ENCODE assay signal across 1 cellular context in the genomic region with DNA sequence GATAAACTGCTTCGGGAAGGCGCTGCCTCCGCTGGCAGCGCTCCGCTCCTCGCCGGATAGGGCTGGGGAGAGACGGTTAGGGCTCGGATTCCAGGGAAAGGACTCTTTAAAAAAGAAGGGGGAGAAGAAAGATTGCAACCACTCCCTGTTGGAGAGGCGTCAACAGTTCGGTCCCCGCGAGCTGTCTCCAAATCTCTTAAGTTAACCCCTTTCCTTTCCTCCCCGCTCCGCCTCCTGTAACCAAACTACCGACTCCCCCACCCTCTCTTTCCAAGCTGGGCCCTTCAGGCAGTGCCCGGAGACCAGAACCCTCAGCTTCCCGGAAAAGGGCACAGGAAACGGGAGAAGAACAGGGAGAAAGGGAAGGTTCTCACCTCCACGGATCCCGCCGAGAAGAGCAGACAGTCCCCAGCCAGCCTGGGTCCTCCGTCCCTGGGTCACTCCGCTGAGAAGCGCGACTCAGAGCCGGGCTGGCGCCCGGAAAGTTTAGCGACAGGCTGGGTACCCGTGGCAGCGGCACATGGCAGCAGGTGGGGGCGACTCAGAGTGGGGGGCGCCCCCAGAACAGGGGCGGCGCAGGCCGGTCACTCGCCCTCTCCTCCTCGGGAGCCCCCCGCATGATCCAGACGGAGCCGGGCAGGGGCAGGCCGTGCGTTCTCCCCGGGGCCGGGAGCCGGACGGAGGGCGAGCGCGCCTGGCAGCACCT.
TF ChIP-seq lines count a peak whose summit lies in the region.

No MANE protein-coding gene starts in this region.

TF ChIP-seq in HepG2, 621 proteins besides CTCF, POLR2A, EP300 and RAD21 (continued from another document):
- TF ChIP-seq NR0B2 (CRISPR knock-in tag; IDR thresholded peaks at IDR 0.05) = peak; percentile 8; the same call in 1 of the 2 replicates
- TF ChIP-seq, protein P1, sequence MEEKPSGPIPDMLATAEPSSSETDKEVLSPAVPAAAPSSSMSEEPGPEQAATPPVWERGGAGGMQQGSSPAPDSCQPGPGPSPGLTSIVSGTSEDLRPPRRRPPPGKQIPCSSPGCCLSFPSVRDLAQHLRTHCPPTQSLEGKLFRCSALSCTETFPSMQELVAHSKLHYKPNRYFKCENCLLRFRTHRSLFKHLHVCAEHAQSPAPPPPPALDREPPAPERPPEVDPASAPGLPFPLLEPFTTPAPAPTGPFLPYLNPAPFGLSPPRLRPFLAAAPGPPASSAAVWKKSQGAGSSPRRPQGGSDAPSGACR (CRISPR knock-in tag; IDR thresholded peaks at IDR 0.05) = no peak; the same call in 1 of the 2 replicates
- TF ChIP-seq SNAPC4 (CRISPR knock-in tag; IDR thresholded peaks at IDR 0.05) = peak; percentile 70; the same call in 1 of the 2 replicates
- 0 out of 2 replicates have a peak, but pooled peaks have one; percentile 16 for TF ChIP-seq ZNF558 (CRISPR knock-in tag; IDR thresholded peaks at IDR 0.05; ENCODE audit: borderline replicate concordance)
- 0 out of 2 replicates have a peak, but pooled peaks have one; percentile 10 for TF ChIP-seq ZNF543 (CRISPR knock-in tag; IDR thresholded peaks at IDR 0.05)
- 0 out of 2 replicates have a peak, but pooled peaks have one; percentile 9 for TF ChIP-seq ZNF263 (CRISPR knock-in tag; IDR thresholded peaks at IDR 0.05)
- TF ChIP-seq ZNF580 (CRISPR knock-in tag; IDR thresholded peaks at IDR 0.05; ENCODE audit: borderline replicate concordance, low read depth) = no peak
- TF ChIP-seq ZBTB42 (CRISPR knock-in tag; IDR thresholded peaks at IDR 0.05) = 0 out of 2 replicates have a peak, but pooled peaks have one; percentile 24
- TF ChIP-seq RELA (CRISPR knock-in tag; IDR thresholded peaks at IDR 0.05) = no peak
- TF ChIP-seq ZNF691 (CRISPR knock-in tag; IDR thresholded peaks at IDR 0.05; ENCODE audit: borderline replicate concordance, low read depth) = no peak
- TF ChIP-seq ZNF652 (CRISPR knock-in tag; IDR thresholded peaks at IDR 0.05; ENCODE audit: borderline replicate concordance, low read depth) = peak; percentile 38; the same call in 1 of the 2 replicates
- TF ChIP-seq RBM22 (optimal IDR thresholded peaks at IDR 0.05; ENCODE audit: low read length) = no peak
- TF ChIP-seq ZNF33A (CRISPR knock-in tag; IDR thresholded peaks at IDR 0.05; ENCODE audit: borderline replicate concordance) = no peak
- TF ChIP-seq HNRNPL (IDR thresholded peaks at IDR 0.05; ENCODE audit: low read depth, low read length) = no peak
- 0 out of 2 replicates have a peak, but pooled peaks have one; percentile 88 for TF ChIP-seq ZNF160 (CRISPR knock-in tag; IDR thresholded peaks at IDR 0.05)
- TF ChIP-seq ZNF576 (CRISPR knock-in tag; IDR thresholded peaks at IDR 0.05) = 0 out of 2 replicates have a peak, but pooled peaks have one; percentile 71
- TF ChIP-seq PHF21A (CRISPR knock-in tag; IDR thresholded peaks at IDR 0.05) = peak; percentile 8; the same call in 1 of the 2 replicates
- 0 out of 2 replicates have a peak, but pooled peaks have one; percentile 8 for TF ChIP-seq HOXA5 (CRISPR knock-in tag; IDR thresholded peaks at IDR 0.05)
- peak; percentile 39; the same call in 1 of the 2 replicates for TF ChIP-seq ZNF879 (CRISPR knock-in tag; IDR thresholded peaks at IDR 0.05)
- TF ChIP-seq ZNF20 (CRISPR knock-in tag; IDR thresholded peaks at IDR 0.05) = 0 out of 2 replicates have a peak, but pooled peaks have one; percentile 43
- TF ChIP-seq, protein P2, sequence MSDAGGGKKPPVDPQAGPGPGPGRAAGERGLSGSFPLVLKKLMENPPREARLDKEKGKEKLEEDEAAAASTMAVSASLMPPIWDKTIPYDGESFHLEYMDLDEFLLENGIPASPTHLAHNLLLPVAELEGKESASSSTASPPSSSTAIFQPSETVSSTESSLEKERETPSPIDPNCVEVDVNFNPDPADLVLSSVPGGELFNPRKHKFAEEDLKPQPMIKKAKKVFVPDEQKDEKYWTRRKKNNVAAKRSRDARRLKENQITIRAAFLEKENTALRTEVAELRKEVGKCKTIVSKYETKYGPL (CRISPR knock-in tag; IDR thresholded peaks at IDR 0.05) = 0 out of 2 replicates have a peak, but pooled peaks have one; percentile 11
- TF ChIP-seq ZNF3 (CRISPR knock-in tag; IDR thresholded peaks at IDR 0.05) = 0 out of 2 replicates have a peak, but pooled peaks have one; percentile 28
- no peak for TF ChIP-seq ZNF768 (CRISPR knock-in tag; IDR thresholded peaks at IDR 0.05)
- peak; percentile 42; the same call in 1 of the 2 replicates for TF ChIP-seq ZNF441 (CRISPR knock-in tag; IDR thresholded peaks at IDR 0.05; ENCODE audit: borderline replicate concordance)
- no peak; the same call in 1 of the 2 replicates for TF ChIP-seq KLF9 (CRISPR knock-in tag; IDR thresholded peaks at IDR 0.05; ENCODE audit: low read depth)
- TF ChIP-seq SMAD9 (CRISPR knock-in tag; IDR thresholded peaks at IDR 0.05) = no peak
- no peak for TF ChIP-seq E2F5 (CRISPR knock-in tag; conservative IDR thresholded peaks at IDR 0.05)
- TF ChIP-seq ZNF564 (CRISPR knock-in tag; IDR thresholded peaks at IDR 0.05) = 0 out of 2 replicates have a peak, but pooled peaks have one; percentile 7
- TF ChIP-seq, protein P3, sequence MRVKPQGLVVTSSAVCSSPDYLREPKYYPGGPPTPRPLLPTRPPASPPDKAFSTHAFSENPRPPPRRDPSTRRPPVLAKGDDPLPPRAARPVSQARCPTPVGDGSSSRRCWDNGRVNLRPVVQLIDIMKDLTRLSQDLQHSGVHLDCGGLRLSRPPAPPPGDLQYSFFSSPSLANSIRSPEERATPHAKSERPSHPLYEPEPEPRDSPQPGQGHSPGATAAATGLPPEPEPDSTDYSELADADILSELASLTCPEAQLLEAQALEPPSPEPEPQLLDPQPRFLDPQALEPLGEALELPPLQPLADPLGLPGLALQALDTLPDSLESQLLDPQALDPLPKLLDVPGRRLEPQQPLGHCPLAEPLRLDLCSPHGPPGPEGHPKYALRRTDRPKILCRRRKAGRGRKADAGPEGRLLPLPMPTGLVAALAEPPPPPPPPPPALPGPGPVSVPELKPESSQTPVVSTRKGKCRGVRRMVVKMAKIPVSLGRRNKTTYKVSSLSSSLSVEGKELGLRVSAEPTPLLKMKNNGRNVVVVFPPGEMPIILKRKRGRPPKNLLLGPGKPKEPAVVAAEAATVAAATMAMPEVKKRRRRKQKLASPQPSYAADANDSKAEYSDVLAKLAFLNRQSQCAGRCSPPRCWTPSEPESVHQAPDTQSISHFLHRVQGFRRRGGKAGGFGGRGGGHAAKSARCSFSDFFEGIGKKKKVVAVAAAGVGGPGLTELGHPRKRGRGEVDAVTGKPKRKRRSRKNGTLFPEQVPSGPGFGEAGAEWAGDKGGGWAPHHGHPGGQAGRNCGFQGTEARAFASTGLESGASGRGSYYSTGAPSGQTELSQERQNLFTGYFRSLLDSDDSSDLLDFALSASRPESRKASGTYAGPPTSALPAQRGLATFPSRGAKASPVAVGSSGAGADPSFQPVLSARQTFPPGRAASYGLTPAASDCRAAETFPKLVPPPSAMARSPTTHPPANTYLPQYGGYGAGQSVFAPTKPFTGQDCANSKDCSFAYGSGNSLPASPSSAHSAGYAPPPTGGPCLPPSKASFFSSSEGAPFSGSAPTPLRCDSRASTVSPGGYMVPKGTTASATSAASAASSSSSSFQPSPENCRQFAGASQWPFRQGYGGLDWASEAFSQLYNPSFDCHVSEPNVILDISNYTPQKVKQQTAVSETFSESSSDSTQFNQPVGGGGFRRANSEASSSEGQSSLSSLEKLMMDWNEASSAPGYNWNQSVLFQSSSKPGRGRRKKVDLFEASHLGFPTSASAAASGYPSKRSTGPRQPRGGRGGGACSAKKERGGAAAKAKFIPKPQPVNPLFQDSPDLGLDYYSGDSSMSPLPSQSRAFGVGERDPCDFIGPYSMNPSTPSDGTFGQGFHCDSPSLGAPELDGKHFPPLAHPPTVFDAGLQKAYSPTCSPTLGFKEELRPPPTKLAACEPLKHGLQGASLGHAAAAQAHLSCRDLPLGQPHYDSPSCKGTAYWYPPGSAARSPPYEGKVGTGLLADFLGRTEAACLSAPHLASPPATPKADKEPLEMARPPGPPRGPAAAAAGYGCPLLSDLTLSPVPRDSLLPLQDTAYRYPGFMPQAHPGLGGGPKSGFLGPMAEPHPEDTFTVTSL (CRISPR knock-in tag; IDR thresholded peaks at IDR 0.05; ENCODE audit: borderline replicate concordance) = 0 out of 2 replicates have a peak, but pooled peaks have one; percentile 17
- 0 out of 2 replicates have a peak, but pooled peaks have one; percentile 0 for TF ChIP-seq FLYWCH1 (CRISPR knock-in tag; IDR thresholded peaks at IDR 0.05)
- TF ChIP-seq, protein P4, sequence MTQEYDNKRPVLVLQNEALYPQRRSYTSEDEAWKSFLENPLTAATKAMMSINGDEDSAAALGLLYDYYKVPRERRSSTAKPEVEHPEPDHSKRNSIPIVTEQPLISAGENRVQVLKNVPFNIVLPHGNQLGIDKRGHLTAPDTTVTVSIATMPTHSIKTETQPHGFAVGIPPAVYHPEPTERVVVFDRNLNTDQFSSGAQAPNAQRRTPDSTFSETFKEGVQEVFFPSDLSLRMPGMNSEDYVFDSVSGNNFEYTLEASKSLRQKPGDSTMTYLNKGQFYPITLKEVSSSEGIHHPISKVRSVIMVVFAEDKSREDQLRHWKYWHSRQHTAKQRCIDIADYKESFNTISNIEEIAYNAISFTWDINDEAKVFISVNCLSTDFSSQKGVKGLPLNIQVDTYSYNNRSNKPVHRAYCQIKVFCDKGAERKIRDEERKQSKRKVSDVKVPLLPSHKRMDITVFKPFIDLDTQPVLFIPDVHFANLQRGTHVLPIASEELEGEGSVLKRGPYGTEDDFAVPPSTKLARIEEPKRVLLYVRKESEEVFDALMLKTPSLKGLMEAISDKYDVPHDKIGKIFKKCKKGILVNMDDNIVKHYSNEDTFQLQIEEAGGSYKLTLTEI (CRISPR knock-in tag; conservative IDR thresholded peaks at IDR 0.05) = peak; percentile 38; the same call in 1 of the 2 replicates
TF ChIP-seq in HepG2: peak in this region for 64.
